15 cellular contexts compared by ENCODE assay signal in the genomic region with DNA sequence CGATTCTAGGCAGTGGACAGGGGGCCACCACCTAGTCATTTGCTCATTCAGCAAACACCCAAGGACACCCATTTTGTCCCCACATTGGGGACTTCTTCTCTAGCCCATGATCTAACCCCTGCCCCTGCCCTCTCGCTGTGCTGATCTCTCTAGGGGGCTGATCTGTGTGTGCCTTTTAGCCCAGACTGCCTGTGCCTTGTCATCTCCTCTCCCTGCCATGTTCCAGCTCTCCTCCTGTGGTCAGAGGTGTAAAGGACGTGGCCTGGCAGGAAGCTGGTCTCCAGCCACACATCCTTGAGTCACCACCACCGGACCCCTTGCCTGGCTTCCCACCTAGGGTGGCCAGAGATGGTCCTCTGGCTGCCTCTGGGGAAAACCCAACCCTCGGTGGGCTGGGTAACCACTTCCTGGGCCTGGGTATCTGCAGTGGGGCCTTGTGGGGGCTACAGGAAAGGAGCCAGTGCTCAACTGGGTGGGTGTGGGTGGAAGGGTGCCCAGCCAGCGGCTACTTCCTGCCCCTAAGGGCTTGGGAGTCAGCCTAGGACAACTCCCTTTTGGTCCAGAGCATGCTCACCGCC. TPM values are rescaled to one million over a fixed set of nuclear protein-coding genes. Genes with fewer than 3 reads are reported as not detected.
A peak's percentile ranks its signal among the peaks of the same experiment; 100 is the strongest.
DNase-seq lines count a peak whose midpoint lies in the region; ATAC-seq, FAIRE-seq and TF ChIP-seq lines count a peak whose summit lies in the region.
"Had no signal": no experiment of that assay in that cellular context is flagged by ENCODE, and none has a peak within 500 bp of the region (broad histone marks: within the 10 kb centered on the region; RNA-seq: fewer than 3 reads in every experiment).

No MANE protein-coding gene starts in this region.

- peaks cover 31% of the 10 kb centered on the region for H3K36me3 Mint-ChIP-seq in CD4-positive, alpha-beta T cell (ENCODE audit: low read depth)
- peaks cover 27% of the 10 kb centered on the region for H3K36me3 Mint-ChIP-seq in activated CD4-positive, alpha-beta memory T cell treated with anti-CD3 and anti-CD28 coated beads for 36 hours

- POLR2A ChIA-PET in CD4-positive, alpha-beta T cell (lab: Charles Lee): interaction anchor here (1.4 to 2.4 kb wide), 2 partner anchors 22 to 47 kb away, joined by 3 to 11 read pairs; partner anchors contain the start of gene MUS81
- POLR2A ChIA-PET in activated CD4-positive, alpha-beta memory T cell treated with anti-CD3 and anti-CD28 coated beads for 36 hours (lab: Charles Lee): interaction anchor here (1.0 kb wide), 1 partner anchor 20 kb away, joined by 3 read pairs; no protein-coding TSS in a partner anchor

- TF ChIP-seq POLR2A in GM12891 (IDR thresholded peaks at IDR 0.05; ENCODE audit: low read depth, low read length): no peak

- no peak for DNase-seq in CD4-positive, alpha-beta T cell
- DNase-seq in GM12891 (ENCODE audit: insufficient read length, low spot score) (no peak), lower lobe of right lung (peak; percentile 34), DMS79 (lab: John Stamatoyannopoulos, UW) (no peak)
- DNase-seq in activated CD4-positive, alpha-beta memory T cell treated with anti-CD3 and anti-CD28 coated beads for 36 hours: no peak
- DNase-seq: central memory CD4-positive, alpha-beta T cell; H9; mesendoderm; NCI-H187; NCI-H774 had no signal

- CTCF ChIA-PET in CD4-positive, alpha-beta T cell (lab: Charles Lee): interaction anchor here (0.7 to 1.2 kb wide), 2 partner anchors 7 to 21 kb away, joined by 3 to 4 read pairs; partner anchors contain the start of gene MUS81
- CTCF ChIA-PET in activated CD4-positive, alpha-beta memory T cell treated with anti-CD3 and anti-CD28 coated beads for 36 hours (lab: Charles Lee): interaction anchor here (1.6 to 5.0 kb wide), 5 partner anchors 7 to 169 kb away, joined by 6 to 33 read pairs (median 8); partner anchors contain the start of genes CCDC85B, CFL1, FIBP and KAT5

- no peak overlapping the region for H3K27ac ChIP-seq in CD4-positive, alpha-beta T cell (ENCODE audit: low read depth, low read length)
- no peak overlapping the region for H3K27ac ChIP-seq in lower lobe of right lung
- H3K27ac ChIP-seq: KMS-11 had no signal

- H3K9me3 ChIP-seq in CD4-positive, alpha-beta T cell (ENCODE audit: control insufficient read depth, low read length): no peaks in the 10 kb centered on the region
- H3K9me3 ChIP-seq in lower lobe of right lung: no peaks in the 10 kb centered on the region

- peaks cover 22% of the 10 kb centered on the region for H3K4me1 Mint-ChIP-seq in CD4-positive, alpha-beta T cell (ENCODE audit: low read depth)
- H3K4me1 Mint-ChIP-seq in activated CD4-positive, alpha-beta memory T cell treated with anti-CD3 and anti-CD28 coated beads for 36 hours (ENCODE audit: low read depth): peaks cover 36% of the 10 kb centered on the region

- no peak for TF ChIP-seq CTCF in CD4-positive, alpha-beta T cell (IDR thresholded peaks at IDR 0.05)
- TF ChIP-seq CTCF in lower lobe of right lung (IDR thresholded peaks at IDR 0.05): no peak

- H3K9me3 Mint-ChIP-seq in CD4-positive, alpha-beta T cell: no peaks in the 10 kb centered on the region
- H3K9me3 Mint-ChIP-seq in activated CD4-positive, alpha-beta memory T cell treated with anti-CD3 and anti-CD28 coated beads for 36 hours: no peaks in the 10 kb centered on the region
- H3K9me3 Mint-ChIP-seq: H9 had no signal

- intact Hi-C loops in CD4-positive, alpha-beta T cell (cut with DNase I, micrococcal nuclease): loop anchor here in 1 of 2 experiments (10.0 kb wide), 1 partner anchor 166 kb away; the partner anchor contains the start of gene KAT5
- intact Hi-C loops in activated CD4-positive, alpha-beta memory T cell treated with anti-CD3 and anti-CD28 coated beads for 36 hours (cut with micrococcal nuclease): no loop called here
- intact Hi-C loops in lower lobe of right lung (cut with DNase I): loop anchor here (10.0 kb wide), 1 partner anchor 104 kb away; no protein-coding TSS in a partner anchor

- H3K4me1 ChIP-seq in lower lobe of right lung: peaks cover 7% of the 10 kb centered on the region

- H3K36me3 ChIP-seq in lower lobe of right lung: peaks cover 36% of the 10 kb centered on the region

- no peak for ATAC-seq in CD4-positive, alpha-beta T cell (ENCODE audit: poor library complexity)
- ATAC-seq in lower lobe of right lung (no peak), GM19328 (IDR thresholded peaks at IDR 0.05; ENCODE audit: unreplicated experiment) (no peak), GM19397 (IDR thresholded peaks at IDR 0.05; ENCODE audit: unreplicated experiment) (no peak)

- no peaks in the 10 kb centered on the region for H3K27me3 Mint-ChIP-seq in CD4-positive, alpha-beta T cell
- no peaks in the 10 kb centered on the region for H3K27me3 Mint-ChIP-seq in activated CD4-positive, alpha-beta memory T cell treated with anti-CD3 and anti-CD28 coated beads for 36 hours

- H3K27me3 ChIP-seq in CD4-positive, alpha-beta T cell (ENCODE audit: control insufficient read depth, insufficient read depth, low read length): no peaks in the 10 kb centered on the region
- no peaks in the 10 kb centered on the region for H3K27me3 ChIP-seq in lower lobe of right lung (ENCODE audit: low read depth)

- no peak overlapping the region for H3K4me3 ChIP-seq in lower lobe of right lung

- no peak overlapping the region for H3K4me3 Mint-ChIP-seq in CD4-positive, alpha-beta T cell
- H3K4me3 Mint-ChIP-seq in activated CD4-positive, alpha-beta memory T cell treated with anti-CD3 and anti-CD28 coated beads for 36 hours: peak overlapping the region; percentile 35
- H3K4me3 Mint-ChIP-seq: H9 had no signal

- H3K27ac Mint-ChIP-seq in CD4-positive, alpha-beta T cell: peak overlapping the region; percentile 44
- peak overlapping the region; percentile 89 for H3K27ac Mint-ChIP-seq in activated CD4-positive, alpha-beta memory T cell treated with anti-CD3 and anti-CD28 coated beads for 36 hours

- peak; percentile 50 for FAIRE-seq in GM12891 (lab: Jason Lieb, UNC)
- FAIRE-seq: frontal cortex had no signal

TF ChIP-seq in GM12891, 5 proteins besides CTCF, POLR2A, EP300 and RAD21:
- TF ChIP-seq POLR2AphosphoS5 (IDR thresholded peaks at IDR 0.05; ENCODE audit: low read depth, low read length) (0 out of 2 replicates have a peak, but pooled peaks have one; percentile 24), SPI1 (IDR thresholded peaks at IDR 0.05; ENCODE audit: low read depth, low read length) (no peak)

RNA-seq across cellular contexts. Expression of gene CTSW, which starts 1.3 kb away (rescaled TPM):
- total RNA-seq in CD4-positive, alpha-beta T cell: 10 to 100 TPM; 20.6 to 21.6 TPM
- 3.3 TPM for polyA plus RNA-seq in GM12891 (2012; ENCODE audit: low read depth, missing spikeins)
- total RNA-seq in activated CD4-positive, alpha-beta memory T cell treated with anti-CD3 and anti-CD28 coated beads for 36 hours: 10 to 100 TPM; 11.1 to 13.2 TPM
- 20.6 TPM for total RNA-seq in lower lobe of right lung
- total RNA-seq: frontal cortex, H9 had no signal

RNA-seq across cellular contexts. Expression of gene FIBP, which starts 7.3 kb away (rescaled TPM):
- total RNA-seq in CD4-positive, alpha-beta T cell: 10 to 100 TPM; 19.1 to 19.9 TPM
- polyA plus RNA-seq in GM12891 (2012; ENCODE audit: low read depth, missing spikeins): 90.9 TPM
- 100 to 1,000 TPM in 1 of 2 experiments, 10 to 100 TPM in 1; 94.2 to 101 TPM for total RNA-seq in activated CD4-positive, alpha-beta memory T cell treated with anti-CD3 and anti-CD28 coated beads for 36 hours
- total RNA-seq in lower lobe of right lung: 44.0 TPM

RNA-seq across cellular contexts. Expression of gene EFEMP2, which starts 8.3 kb away (rescaled TPM):
- total RNA-seq in CD4-positive, alpha-beta T cell: 1 to 10 TPM; 5.2 to 5.9 TPM
- 4.7 TPM for polyA plus RNA-seq in GM12891 (2012; ENCODE audit: low read depth, missing spikeins)
- 10 to 100 TPM; 11.5 to 12.5 TPM for total RNA-seq in activated CD4-positive, alpha-beta memory T cell treated with anti-CD3 and anti-CD28 coated beads for 36 hours
- total RNA-seq in lower lobe of right lung: 53.9 TPM

RNA-seq across cellular contexts. Expression of gene CCDC85B, which starts 9.5 kb away (rescaled TPM):
- total RNA-seq in CD4-positive, alpha-beta T cell: 10 to 100 TPM; 23.1 to 25.8 TPM
- polyA plus RNA-seq in GM12891 (2012; ENCODE audit: low read depth, missing spikeins): 39.0 TPM
- total RNA-seq in activated CD4-positive, alpha-beta memory T cell treated with anti-CD3 and anti-CD28 coated beads for 36 hours: 10 to 100 TPM; 40.0 to 44.4 TPM
- total RNA-seq in lower lobe of right lung: 28.6 TPM

RNA-seq across cellular contexts. Expression of gene FOSL1, which starts 19.3 kb away (rescaled TPM):
- 1 to 10 TPM; 1.8 to 2.2 TPM for total RNA-seq in CD4-positive, alpha-beta T cell
- polyA plus RNA-seq in GM12891 (2012; ENCODE audit: low read depth, missing spikeins): 3.7 TPM
- total RNA-seq in activated CD4-positive, alpha-beta memory T cell treated with anti-CD3 and anti-CD28 coated beads for 36 hours: 10 to 100 TPM; 17.1 to 17.7 TPM
- 2.2 TPM for total RNA-seq in lower lobe of right lung
- total RNA-seq: frontal cortex, skeletal muscle tissue had no signal
